Comparison of ENCODE assay signal across 11 cellular contexts in the genomic region with DNA sequence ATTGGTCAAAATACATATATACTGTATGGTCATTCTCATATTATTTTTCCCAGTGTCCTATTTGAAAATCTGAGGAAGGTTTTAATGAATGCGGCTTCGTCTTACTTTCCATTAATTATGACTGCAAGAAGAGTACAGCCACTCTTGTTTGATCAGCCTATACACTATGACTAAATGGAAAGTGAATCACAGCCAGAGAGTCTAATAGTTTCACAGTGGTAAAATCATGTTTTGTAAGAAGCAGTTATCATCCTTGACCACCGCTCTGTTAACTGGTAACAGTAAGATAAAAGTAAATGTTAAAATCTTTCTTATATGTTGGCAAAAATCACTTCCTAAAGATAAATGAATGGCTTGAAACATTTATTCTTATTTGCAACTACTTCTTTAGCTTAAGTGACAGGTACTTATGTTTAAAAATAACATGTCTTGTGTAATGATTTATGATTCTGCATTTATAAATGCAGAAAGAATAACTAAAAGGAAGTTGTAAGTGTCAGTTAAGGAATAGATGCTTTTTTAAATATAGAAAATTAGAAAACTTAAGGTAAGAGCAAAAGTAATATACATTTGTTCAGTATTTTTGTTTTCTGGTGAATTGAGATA. TPM values are rescaled to one million over a fixed set of nuclear protein-coding genes. Genes with fewer than 3 reads are reported as not detected.
DNase-seq lines count a peak whose midpoint lies in the region; ATAC-seq and TF ChIP-seq lines count a peak whose summit lies in the region.
"Had no signal": no experiment of that assay in that cellular context is flagged by ENCODE, and none has a peak within 500 bp of the region (broad histone marks: within the 10 kb centered on the region; RNA-seq: fewer than 3 reads in every experiment).

No MANE protein-coding gene starts in this region.

- no peaks in the 10 kb centered on the region for H3K27me3 ChIP-seq in upper lobe of right lung

- peak; percentile 64 for DNase-seq in RKO (ENCODE audit: low spot score)
- peak; percentile 73 for DNase-seq in kidney glomerular epithelial cell (lab: John Stamatoyannopoulos, UW)
- no peak for DNase-seq in SKM-1 treated with dmso at 0.1 percent for 144 hours (lab: John Stamatoyannopoulos, UW; ENCODE audit: unreplicated experiment)
- no peak for DNase-seq in hypothalamus (lab: John Stamatoyannopoulos, UW)
- DNase-seq in activated T-cell treated with anti-CD3 and anti-CD28 coated beads, Interleukin-2, amount 50 U/mL, for 48 hours, result no peak
- no peak for DNase-seq in upper lobe of right lung
- DNase-seq: effector CD4-positive, alpha-beta T cell; NCI-H1105 treated with DMSO at 0.1 percent for 48 hours; stimulated activated naive B cell treated with anti-CD40 and anti-IgM and Interleukin-4, amounts not matched to agents 10 μg/mL and 1 μg/mL and 100 μg/mL, for 72 hours had no signal

- intact Hi-C loops in upper lobe of right lung (cut with DNase I), result no loop called here

- H3K9me3 ChIP-seq in upper lobe of right lung, result no peaks in the 10 kb centered on the region

- ATAC-seq in GM18517 (IDR thresholded peaks at IDR 0.05; ENCODE audit: unreplicated experiment) (peak; percentile 66), HG02588 (IDR thresholded peaks at IDR 0.05; ENCODE audit: unreplicated experiment) (peak; percentile 53), upper lobe of right lung (no peak)

- no peak for TF ChIP-seq CTCF in upper lobe of right lung (IDR thresholded peaks at IDR 0.05)

- no peaks in the 10 kb centered on the region for H3K36me3 ChIP-seq in upper lobe of right lung

- no peak overlapping the region for H3K27ac ChIP-seq in upper lobe of right lung

- peaks cover 16% of the 10 kb centered on the region for H3K4me1 ChIP-seq in upper lobe of right lung

- H3K4me3 ChIP-seq in upper lobe of right lung, result no peak overlapping the region

RNA-seq across cellular contexts. Expression of a gene that starts 13.3 kb away (rescaled TPM):
- total RNA-seq in upper lobe of right lung, result 22.3 TPM

Comparison
In these comparisons a context has a peak if more than half of its experiments do, and no peak if none do; other contexts are left out.
1. DNase-seq: peak in RKO (single experiment) and kidney glomerular epithelial cell (single experiment); none in SKM-1 treated with dmso at 0.1 percent for 144 hours (single experiment), hypothalamus (0 of 51), activated T-cell treated with anti-CD3 and anti-CD28 coated beads, Interleukin-2, amount 50 U/mL, for 48 hours (0 of 2) and upper lobe of right lung (single experiment).